Comparison of ENCODE assay signal across 28 cellular contexts in the genomic region with DNA sequence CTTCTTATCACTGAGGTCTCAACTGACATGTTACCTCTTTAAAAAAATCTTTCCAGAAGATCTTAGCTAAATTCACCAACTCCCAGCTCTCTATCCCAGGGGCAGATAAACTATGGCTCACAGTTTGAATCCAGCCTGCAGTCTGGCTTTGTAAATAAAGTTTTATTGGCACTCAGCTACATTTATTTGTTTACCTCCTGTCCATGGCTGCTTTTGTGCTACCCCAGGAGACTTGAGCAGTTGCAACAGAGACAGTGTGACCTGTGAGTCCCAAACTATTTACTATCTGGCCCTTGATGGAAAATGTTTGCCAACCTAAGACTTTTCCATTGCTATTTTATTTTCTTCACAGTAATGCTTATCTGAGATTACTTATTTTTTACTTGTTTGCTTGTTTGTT.
"Had no signal": no experiment of that assay in that cellular context is flagged by ENCODE, and none has a peak within 500 bp of the region (broad histone marks: within the 10 kb centered on the region; RNA-seq: fewer than 3 reads in every experiment).

No MANE protein-coding gene starts in this region.

- H3K79me2 ChIP-seq: parathyroid adenoma had no signal

- H3K27ac ChIP-seq: coronary artery, esophagus squamous epithelium, heart right ventricle, left lung, neural progenitor cell, parathyroid adenoma, prostate gland, right atrium auricular region, skin epidermis, spleen, testis, tibial artery had no signal

- DNase-seq: dermis blood vessel endothelial cell; effector memory CD4-positive, alpha-beta T cell; esophagus squamous epithelium; foreskin melanocyte; glutamatergic neuron; heart right ventricle; hippocampal formation; left cardiac atrium; left lung; mesenchymal stem cell; mucosa of descending colon; naive B cell; spleen; stimulated activated CD4-positive, alpha-beta T cell treated with anti-CD3 and anti-CD28 coated beads, Interleukin-4, amount 100 ng/mL, for 4 hours; stimulated activated naive CD8-positive, alpha-beta T cell treated with anti-CD3 and anti-CD28 coated beads, Interleukin-15, Interleukin-2, amounts not matched to agents 100 U/mL and 50 U/mL, for 24 hours; substantia nigra; testis; tibial artery had no signal

- H3K9ac ChIP-seq: neural progenitor cell, parathyroid adenoma had no signal

- H2AFZ ChIP-seq: neural progenitor cell, parathyroid adenoma had no signal

- FAIRE-seq: endothelial cell of umbilical vein, islet of Langerhans had no signal

- H3K27me3 ChIP-seq: esophagus squamous epithelium, heart right ventricle, left lung, neural progenitor cell, right atrium auricular region, spleen, testis, tibial artery had no signal

- H3K4me2 ChIP-seq: neural progenitor cell had no signal

- H3K4me3 ChIP-seq: coronary artery, esophagus squamous epithelium, heart right ventricle, left lung, mucosa of descending colon, neural progenitor cell, prostate gland, right atrium auricular region, skin epidermis, spleen, testis, tibial artery had no signal

- ATAC-seq: heart right ventricle; left cardiac atrium; left lung; mucosa of descending colon; natural killer cell treated with Interleukin-12 subunit alpha and Interleukin-12 subunit beta and Interleukin-15 and Interleukin-18, amount 100 ng/mL, for 72 hours; stimulated activated memory B cell treated with anti-CD40 and anti-IgM and Interleukin-4, amounts not matched to agents 10 μg/mL and 1 μg/mL and 100 μg/mL, for 72 hours; stimulated activated naive CD8-positive, alpha-beta T cell treated with anti-CD3 and anti-CD28 coated beads, Interleukin-15, Interleukin-2, amounts not matched to agents 100 U/mL and 50 U/mL, for 24 hours had no signal

- H3K36me3 ChIP-seq: esophagus squamous epithelium, heart right ventricle, left lung, neural progenitor cell, prostate gland, right atrium auricular region, spleen, tibial artery had no signal

- H3K9me3 ChIP-seq: esophagus squamous epithelium, heart right ventricle, left lung, mucosa of descending colon, prostate gland, right atrium auricular region, spleen, testis, tibial artery had no signal

- H3K4me1 ChIP-seq: esophagus squamous epithelium, heart right ventricle, left lung, neural progenitor cell, parathyroid adenoma, prostate gland, right atrium auricular region, spleen, testis, tibial artery had no signal
